ENCODE assay signal across 8 cellular contexts in genomic region chr3:10263549-10264363, GRCh38. TPM values are rescaled to one million over a fixed set of nuclear protein-coding genes. Genes with fewer than 3 reads are reported as not detected.
A peak's percentile ranks its signal among the peaks of the same experiment; 100 is the strongest.
DNase-seq lines count a peak whose midpoint lies in the region; TF ChIP-seq lines count a peak whose summit lies in the region.

No MANE protein-coding gene starts in this region.

- peaks cover 52% of the 10 kb centered on the region for H3K36me3 ChIP-seq in mesodermal cell (ENCODE audit: control insufficient read depth, insufficient read depth, low read length)

- DNase-seq in A172 (ENCODE audit: low spot score), result peak; percentile 36
- peak; percentile 67 for DNase-seq in HEK293T (ENCODE audit: extremely low spot score)
- peak; percentile 42 for DNase-seq in activated CD4-positive, CD25-positive, alpha-beta regulatory T cell treated with anti-CD3 and anti-CD28 coated beads, Interleukin-2, amount 50 U/mL, for 16 hours (ENCODE audit: low read depth, low spot score)
- DNase-seq in central memory CD4-positive, alpha-beta T cell, result peak; percentile 62
- DNase-seq in stimulated activated CD8-positive, alpha-beta memory T cell treated with anti-CD3 and anti-CD28 coated beads, Interleukin-7, amount 100 ng/mL, for 24 hours (ENCODE audit: low read depth), result peak; percentile 45
- DNase-seq in NCI-H187 treated with DMSO at 0.1 percent for 48 hours (lab: John Stamatoyannopoulos, UW), result no peak
- no peak for DNase-seq in foreskin melanocyte

- no peak overlapping the region for H3K4me3 ChIP-seq in mesodermal cell (ENCODE audit: extremely low read depth, insufficient read depth, low read length, poor library complexity, severe bottlenecking)

- no peaks in the 10 kb centered on the region for H3K4me1 ChIP-seq in mesodermal cell (ENCODE audit: control insufficient read depth, insufficient read depth, low read length, poor library complexity, severe bottlenecking)

- 75 to 77% methylated on average over 4 to 6 of the region's 12 CpGs for WGBS in mesodermal cell (ENCODE audit: insufficient coverage in 2 of 2), 2 experiments

- POLR2A ChIA-PET in HEK293T (lab: Yijun Ruan, JAX), result interaction anchor here (0.9 to 1.3 kb wide), 3 partner anchors 16 to 122 kb away, joined by 3 to 5 read pairs (median 3); partner anchors contain the start of genes TATDN2 and VHL

- H3K27ac ChIP-seq in mesodermal cell (ENCODE audit: low read depth, low read length, severe bottlenecking), result peak overlapping the region; percentile 69

- no peaks in the 10 kb centered on the region for H3K9me3 ChIP-seq in mesodermal cell (ENCODE audit: control insufficient read depth, low read length)

- CTCF ChIA-PET in HEK293T (lab: Yijun Ruan, JAX), result interaction anchor here (0.6 to 1.2 kb wide), 6 partner anchors 12 to 217 kb away, joined by 3 to 7 read pairs (median 3); partner anchors contain the start of gene TATDN2

TF ChIP-seq in HEK293T, 16 proteins besides CTCF, POLR2A, EP300 and RAD21:
- TF ChIP-seq SUZ12 (IDR thresholded peaks at IDR 0.05) (no peak), TARDBP (IDR thresholded peaks at IDR 0.05) (no peak), L3MBTL2 (conservative IDR thresholded peaks at IDR 0.05) (no peak), CTBP1 (IDR thresholded peaks at IDR 0.05; ENCODE audit: borderline replicate concordance) (no peak), LEF1 (IDR thresholded peaks at IDR 0.05; ENCODE audit: borderline replicate concordance) (no peak), PKNOX1 (IDR thresholded peaks at IDR 0.05) (no peak), ZNF384 (IDR thresholded peaks at IDR 0.05) (no peak), SP1 (IDR thresholded peaks at IDR 0.05) (no peak), HDGF (IDR thresholded peaks at IDR 0.05; ENCODE audit: borderline replicate concordance) (no peak), ELF4 (IDR thresholded peaks at IDR 0.05) (no peak), FOXA1 (IDR thresholded peaks at IDR 0.05) (no peak), ARNT (IDR thresholded peaks at IDR 0.05) (no peak), BHLHE40 (IDR thresholded peaks at IDR 0.05; ENCODE audit: borderline replicate concordance) (no peak), NFRKB (IDR thresholded peaks at IDR 0.05) (no peak), FOXK2 (IDR thresholded peaks at IDR 0.05) (no peak), FOXM1 (IDR thresholded peaks at IDR 0.05; ENCODE audit: borderline replicate concordance) (no peak)

RNA-seq across cellular contexts. Expression of gene TATDN2, which starts 15.5 kb away (rescaled TPM):
- total RNA-seq in A172 (2014; rRNA removed; shearing (Covaris generic)), result 16.0 and 18.8 TPM in 2 replicates
- polyA plus RNA-seq in mesodermal cell (2013, experiment 1 of 2), result 19.1 TPM
- polyA plus RNA-seq in mesodermal cell (2013, experiment 2 of 2), result 16.6 TPM

RNA-seq across cellular contexts. Expression of gene GHRL, which starts 29.0 kb away (rescaled TPM):
- total RNA-seq in A172 (2014; rRNA removed; shearing (Covaris generic)), result not detected in 2 replicates
- polyA plus RNA-seq in mesodermal cell (2013, experiment 1 of 2), result not detected
- polyA plus RNA-seq in mesodermal cell (2013, experiment 2 of 2), result not detected

RNA-seq across cellular contexts. Expression of gene SEC13, which starts 57.2 kb away (rescaled TPM):
- total RNA-seq in A172 (2014; rRNA removed; shearing (Covaris generic)), result 234 and 245 TPM in 2 replicates
- polyA plus RNA-seq in mesodermal cell (2013, experiment 1 of 2), result 261 TPM
- polyA plus RNA-seq in mesodermal cell (2013, experiment 2 of 2), result 225 TPM

Comparison
In these comparisons a context has a peak if more than half of its experiments do, and no peak if none do; other contexts are left out.
1. DNase-seq: peak in A172 (single experiment), HEK293T (single experiment), activated CD4-positive, CD25-positive, alpha-beta regulatory T cell treated with anti-CD3 and anti-CD28 coated beads, Interleukin-2, amount 50 U/mL, for 16 hours (single experiment), central memory CD4-positive, alpha-beta T cell (single experiment) and stimulated activated CD8-positive, alpha-beta memory T cell treated with anti-CD3 and anti-CD28 coated beads, Interleukin-7, amount 100 ng/mL, for 24 hours (single experiment); none in NCI-H187 treated with DMSO at 0.1 percent for 48 hours (single experiment) and foreskin melanocyte (single experiment).